ENCODE assay signal across 8 cellular contexts in the genomic region with DNA sequence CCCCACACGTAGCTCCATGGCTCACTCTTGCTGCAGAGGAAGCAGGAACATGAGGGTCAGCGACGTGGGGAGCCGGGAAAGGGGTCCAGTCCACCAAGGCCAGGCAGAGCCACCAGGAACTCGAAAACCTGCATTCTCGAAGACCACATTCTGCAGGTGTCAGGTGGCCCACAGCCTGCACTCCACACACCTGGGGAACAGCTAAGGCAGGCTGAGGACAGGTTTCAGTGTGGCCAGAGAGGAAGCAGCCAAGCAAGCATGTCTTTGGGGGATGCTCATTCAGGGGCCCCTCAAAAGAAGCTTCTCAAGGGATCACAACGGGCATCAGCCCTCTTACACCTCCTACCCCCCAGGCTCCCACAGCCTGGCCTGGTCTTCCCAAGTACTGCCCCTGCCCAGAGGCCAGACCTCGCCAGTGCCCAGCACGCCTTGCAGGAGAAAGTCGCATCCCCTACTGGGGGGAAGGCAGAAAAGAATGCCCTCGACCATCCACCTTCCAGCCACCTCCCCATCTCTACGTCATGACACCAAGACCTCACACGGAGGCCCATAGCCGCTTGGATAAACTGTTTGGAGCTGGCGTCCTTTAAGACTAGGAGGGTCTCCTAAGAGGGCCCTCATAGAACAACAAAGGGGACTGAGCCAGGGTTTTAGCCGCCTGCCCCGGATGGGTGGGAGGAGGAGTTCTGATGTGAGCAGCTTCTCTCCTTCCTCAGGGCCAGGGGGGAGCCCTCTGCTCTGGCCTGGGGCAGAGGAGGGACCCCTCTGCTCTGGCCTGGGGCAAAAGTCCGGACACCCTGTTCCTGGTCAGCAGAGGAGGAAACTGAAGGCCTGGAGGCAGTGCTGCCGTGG. TPM values are rescaled to one million over a fixed set of nuclear protein-coding genes. Genes with fewer than 3 reads are reported as not detected.
DNase-seq lines count a peak whose midpoint lies in the region; ATAC-seq, FAIRE-seq and TF ChIP-seq lines count a peak whose summit lies in the region.

No MANE protein-coding gene starts in this region.

- ATAC-seq in body of pancreas, result no peak
- no peak for ATAC-seq in HG02973 (IDR thresholded peaks at IDR 0.05; ENCODE audit: unreplicated experiment)
- ATAC-seq in GM21515 (IDR thresholded peaks at IDR 0.05; ENCODE audit: unreplicated experiment), result no peak
- ATAC-seq in HG03135 (IDR thresholded peaks at IDR 0.05; ENCODE audit: unreplicated experiment), result no peak

- TF ChIP-seq POLR2A in body of pancreas (IDR thresholded peaks at IDR 0.05), result no peak

- peak overlapping the region; percentile 46 for H3K27ac Mint-ChIP-seq in activated naive CD4-positive, alpha-beta T cell treated with anti-CD3 and anti-CD28 coated beads, Interleukin-2, amount 50 U/mL, for 24 hours

- no peaks in the 10 kb centered on the region for H3K36me3 ChIP-seq in body of pancreas (replicated peaks in 1 of 2; ENCODE audit: insufficient read depth in 1 of 2, low read depth in 2 of 2)

- peaks cover 59% of the 10 kb centered on the region for H3K4me1 ChIP-seq in body of pancreas

- peak overlapping the region; percentile 90 to 98 (median 96) for H3K27ac ChIP-seq in body of pancreas

- no peak overlapping the region for H3K4me3 ChIP-seq in body of pancreas

- H3K36me3 Mint-ChIP-seq in activated naive CD4-positive, alpha-beta T cell treated with anti-CD3 and anti-CD28 coated beads, Interleukin-2, amount 50 U/mL, for 24 hours, result no peaks in the 10 kb centered on the region

- H3K4me1 Mint-ChIP-seq in activated naive CD4-positive, alpha-beta T cell treated with anti-CD3 and anti-CD28 coated beads, Interleukin-2, amount 50 U/mL, for 24 hours, result peaks cover 51% of the 10 kb centered on the region

- H3K4me3 Mint-ChIP-seq in activated naive CD4-positive, alpha-beta T cell treated with anti-CD3 and anti-CD28 coated beads, Interleukin-2, amount 50 U/mL, for 24 hours, result peak overlapping the region; percentile 92

- TF ChIP-seq CTCF in body of pancreas (IDR thresholded peaks at IDR 0.05), result no peak

- DNase-seq in activated naive CD4-positive, alpha-beta T cell treated with anti-CD3 and anti-CD28 coated beads, Interleukin-2, amount 50 U/mL, for 16 hours, result no peak
- DNase-seq in body of pancreas, result no peak
- peak; percentile 30 for DNase-seq in medulla oblongata (ENCODE audit: extremely low spot score)
- peak; percentile 36 for DNase-seq in urothelium cell line (ENCODE audit: low spot score)

- WGBS in body of pancreas, 2 donors, result 66 to 67% methylated on average over 14 to 19 of the region's 19 CpGs

- no peaks in the 10 kb centered on the region for H3K9me3 Mint-ChIP-seq in activated naive CD4-positive, alpha-beta T cell treated with anti-CD3 and anti-CD28 coated beads, Interleukin-2, amount 50 U/mL, for 24 hours

- H3K27me3 ChIP-seq in body of pancreas, result no peaks in the 10 kb centered on the region

- no peaks in the 10 kb centered on the region for H3K27me3 Mint-ChIP-seq in activated naive CD4-positive, alpha-beta T cell treated with anti-CD3 and anti-CD28 coated beads, Interleukin-2, amount 50 U/mL, for 24 hours

- intact Hi-C loops in body of pancreas (cut with DNase I), result no loop called here

- no peak for FAIRE-seq in urothelium cell line (lab: Jason Lieb, UNC)

- no peaks in the 10 kb centered on the region for H3K9me3 ChIP-seq in body of pancreas

RNA-seq across cellular contexts. Expression of a gene that starts 2.9 kb away (rescaled TPM):
- total RNA-seq in body of pancreas, result 100 to 1,000 TPM in 1 of 2 donors, 10 to 100 TPM in 1; 63.3 to 172 TPM

RNA-seq across cellular contexts. Expression of a gene that starts 41.6 kb away (rescaled TPM):
- total RNA-seq in body of pancreas, result 10 to 100 TPM; 28.7 to 31.4 TPM

Comparison
In these comparisons a context has a peak if more than half of its experiments do, and no peak if none do; other contexts are left out.
1. DNase-seq: peak in medulla oblongata (single experiment) and urothelium cell line (single experiment); none in activated naive CD4-positive, alpha-beta T cell treated with anti-CD3 and anti-CD28 coated beads, Interleukin-2, amount 50 U/mL, for 16 hours (single experiment) and body of pancreas (0 of 4).